ENCODE assay signal across 8 cellular contexts in genomic region chr11:31813242-31813960, GRCh38. TPM values are rescaled to one million over a fixed set of nuclear protein-coding genes. Genes with fewer than 3 reads are reported as not detected.
DNase-seq lines count a peak whose midpoint lies in the region; FAIRE-seq and TF ChIP-seq lines count a peak whose summit lies in the region.

No MANE protein-coding gene starts in this region.

- H3K27me3 ChIP-seq in endothelial cell of umbilical vein (ENCODE audit: control insufficient read depth in 2 of 2, insufficient read depth in 2 of 2, low read length in 2 of 2), result peaks cover 89 to 99% of the 10 kb centered on the region in 2 experiments

- intact Hi-C loops in endothelial cell of umbilical vein (cut with micrococcal nuclease), result loop anchor here (5.0 to 10.0 kb wide), 2 partner anchors 279 to 791 kb away; partner anchors contain the start of gene RCN1

- TF ChIP-seq POLR2A in NB4 (IDR thresholded peaks at IDR 0.05; ENCODE audit: extremely low read depth, insufficient read length), result no peak
- no peak for TF ChIP-seq POLR2A in endothelial cell of umbilical vein (IDR thresholded peaks at IDR 0.05; ENCODE audit: low read depth, low read length)

- H3K9me1 ChIP-seq in endothelial cell of umbilical vein (replicated peaks; ENCODE audit: control insufficient read depth, extremely low read depth, insufficient read depth, low read length), result no peaks in the 10 kb centered on the region

- H3K9me3 Mint-ChIP-seq in osteocyte (ENCODE audit: unreplicated experiment), result no peaks in the 10 kb centered on the region

- DNase-seq in DMS114 treated with DMSO at 0.1 percent for 48 hours (lab: John Stamatoyannopoulos, UW; ENCODE audit: unreplicated experiment) (peak; percentile 82), NB4 (ENCODE audit: low read depth) (peak; percentile 32), endothelial cell of umbilical vein (ENCODE audit: low read depth, low spot score) (no peak), osteocyte (ENCODE audit: extremely low spot score, unreplicated experiment) (no peak), NCI-H1436 (lab: John Stamatoyannopoulos, UW) (no peak), GF-D8 (lab: John Stamatoyannopoulos, UW) (no peak), kidney glomerular epithelial cell (lab: John Stamatoyannopoulos, UW) (no peak)
- no peak for DNase-seq in stimulated activated CD4-positive, alpha-beta T cell treated with anti-CD3 and anti-CD28 coated beads, Interleukin-4, amount 100 ng/mL, for 1 hour

- H3K36me3 ChIP-seq in endothelial cell of umbilical vein (ENCODE audit: control insufficient read depth in 2 of 2, extremely low read depth in 1 of 2, insufficient read depth in 2 of 2, low read length in 2 of 2), result no peaks in the 10 kb centered on the region

- CTCF ChIA-PET in endothelial cell of umbilical vein (lab: Charles Lee), result interaction anchor here (1.0 kb wide), 1 partner anchor 172 kb away, joined by 3 read pairs; no protein-coding TSS in a partner anchor

- H3K4me3 Mint-ChIP-seq in osteocyte (ENCODE audit: unreplicated experiment), result peak overlapping the region; percentile 38

- FAIRE-seq in endothelial cell of umbilical vein (lab: Jason Lieb, UNC), result no peak

- H3K9me3 ChIP-seq in endothelial cell of umbilical vein (replicated peaks; ENCODE audit: control insufficient read depth, insufficient read depth, low read length), result no peaks in the 10 kb centered on the region

- peaks cover 6% of the 10 kb centered on the region for H3K4me1 ChIP-seq in endothelial cell of umbilical vein (ENCODE audit: control insufficient read depth, extremely low read depth, insufficient read depth, low read length)

- peaks cover 52% of the 10 kb centered on the region for H3K4me1 Mint-ChIP-seq in osteocyte (ENCODE audit: unreplicated experiment)

- no peaks in the 10 kb centered on the region for H4K20me1 ChIP-seq in endothelial cell of umbilical vein (replicated peaks; ENCODE audit: control insufficient read depth, extremely low read depth, insufficient read depth, low read length)

- H3K27ac Mint-ChIP-seq in osteocyte (ENCODE audit: unreplicated experiment), result no peak overlapping the region

- H3K36me3 Mint-ChIP-seq in osteocyte (ENCODE audit: unreplicated experiment), result no peaks in the 10 kb centered on the region

- peak overlapping the region; percentile 39 for H3K4me2 ChIP-seq in endothelial cell of umbilical vein (ENCODE audit: insufficient read depth, low read length)

- peaks cover 69% of the 10 kb centered on the region for H3K27me3 Mint-ChIP-seq in osteocyte (ENCODE audit: unreplicated experiment)

- BruUV-seq in endothelial cell of umbilical vein (replicated peaks; lab: Mats Ljungman, UMichigan), result no TSS peak

- TF ChIP-seq CTCF in NB4 (IDR thresholded peaks at IDR 0.05; ENCODE audit: low read depth, low read length), result no peak
- TF ChIP-seq CTCF in endothelial cell of umbilical vein (IDR thresholded peaks at IDR 0.05; ENCODE audit: extremely low read depth in 1 of 2, insufficient read depth in 1 of 2, low read depth in 1 of 2, low read length in 2 of 2), result no peak
- TF ChIP-seq CTCF in osteocyte (IDR thresholded peaks at IDR 0.05), result no peak

- no peak overlapping the region for H3K9ac ChIP-seq in endothelial cell of umbilical vein (replicated peaks; ENCODE audit: extremely low read depth, insufficient read depth, low read length)

- H3K27ac ChIP-seq in endothelial cell of umbilical vein (ENCODE audit: insufficient read depth, low read depth, low read length), result no peak overlapping the region

- no peak overlapping the region for H2AFZ ChIP-seq in endothelial cell of umbilical vein (ENCODE audit: low read depth, low read length)

- H3K4me3 ChIP-seq in NB4 (ENCODE audit: low read depth, low read length) (peak overlapping the region; percentile 21), endothelial cell of umbilical vein (replicated peaks in 1 of 3; ENCODE audit: insufficient read depth in 1 of 3, low read depth in 1 of 3, low read length in 3 of 3) (peak overlapping the region in 1 of 3 experiments; percentile 16)

- no peaks in the 10 kb centered on the region for H3K79me2 ChIP-seq in endothelial cell of umbilical vein (ENCODE audit: control insufficient read depth, insufficient read depth, low read length)

- POLR2A ChIA-PET in endothelial cell of umbilical vein (lab: Charles Lee), result no interaction called here

- dilution Hi-C loops in endothelial cell of umbilical vein (cut with MboI; ENCODE audit: extremely low pct_ligation_motif_present, low sequenced_read_pairs), result no loop called here

TF ChIP-seq in endothelial cell of umbilical vein, 7 proteins besides CTCF, POLR2A, EP300 and RAD21:
- TF ChIP-seq GATA2 (IDR thresholded peaks at IDR 0.05; ENCODE audit: insufficient read depth, insufficient read length, low read depth, low read length) (no peak), MAX (IDR thresholded peaks at IDR 0.05; ENCODE audit: insufficient read depth, insufficient read length) (no peak), EZH2 (IDR thresholded peaks at IDR 0.05; ENCODE audit: borderline replicate concordance, low read depth, low read length, severe bottlenecking) (no peak), MYC (IDR thresholded peaks at IDR 0.05; ENCODE audit: low read depth, low read length) (no peak), JUN (IDR thresholded peaks at IDR 0.05; ENCODE audit: borderline replicate concordance, insufficient read depth, insufficient read length, low read depth) (no peak), POLR2AphosphoS5 (IDR thresholded peaks at IDR 0.05; ENCODE audit: insufficient read depth, low read depth, low read length) (no peak), FOS (IDR thresholded peaks at IDR 0.05; ENCODE audit: borderline replicate concordance, insufficient read depth, low read length) (no peak)

RNA-seq across cellular contexts. Expression of gene PAX6, which starts 2.3 kb away (rescaled TPM):
- not detected in 2 replicates for total RNA-seq in endothelial cell of umbilical vein
- polyA plus RNA-seq in endothelial cell of umbilical vein, result not detected in 2 replicates
- 0.04 and 0.10 TPM in 2 replicates for polyA plus RNA-seq in endothelial cell of umbilical vein (2011; cell fraction: cytosol; rRNA removed)
- polyA plus RNA-seq in endothelial cell of umbilical vein (2011; cell fraction: nucleus; rRNA removed), result not detected in 2 replicates
- not detected in 2 replicates for polyA plus RNA-seq in endothelial cell of umbilical vein (2012)
- 0.91 TPM in 1 of 2 replicates, not detected in the other for polyA minus RNA-seq in endothelial cell of umbilical vein
- 3.7 TPM for polyA minus RNA-seq in endothelial cell of umbilical vein (2011; cell fraction: cytosol; rRNA and poly(A)+ RNA removed)
- not detected in 2 replicates for polyA minus RNA-seq in endothelial cell of umbilical vein (2011; cell fraction: nucleus; rRNA and poly(A)+ RNA removed)
- not detected in 2 replicates for total RNA-seq in osteocyte

Comparison
In these comparisons a context has a peak if more than half of its experiments do, and no peak if none do; other contexts are left out.
1. DNase-seq: peak in DMS114 treated with DMSO at 0.1 percent for 48 hours (single experiment) and NB4 (single experiment); none in endothelial cell of umbilical vein (single experiment), osteocyte (single experiment), stimulated activated CD4-positive, alpha-beta T cell treated with anti-CD3 and anti-CD28 coated beads, Interleukin-4, amount 100 ng/mL, for 1 hour (single experiment), NCI-H1436 (single experiment), GF-D8 (single experiment) and kidney glomerular epithelial cell (single experiment).